In the genomic region with DNA sequence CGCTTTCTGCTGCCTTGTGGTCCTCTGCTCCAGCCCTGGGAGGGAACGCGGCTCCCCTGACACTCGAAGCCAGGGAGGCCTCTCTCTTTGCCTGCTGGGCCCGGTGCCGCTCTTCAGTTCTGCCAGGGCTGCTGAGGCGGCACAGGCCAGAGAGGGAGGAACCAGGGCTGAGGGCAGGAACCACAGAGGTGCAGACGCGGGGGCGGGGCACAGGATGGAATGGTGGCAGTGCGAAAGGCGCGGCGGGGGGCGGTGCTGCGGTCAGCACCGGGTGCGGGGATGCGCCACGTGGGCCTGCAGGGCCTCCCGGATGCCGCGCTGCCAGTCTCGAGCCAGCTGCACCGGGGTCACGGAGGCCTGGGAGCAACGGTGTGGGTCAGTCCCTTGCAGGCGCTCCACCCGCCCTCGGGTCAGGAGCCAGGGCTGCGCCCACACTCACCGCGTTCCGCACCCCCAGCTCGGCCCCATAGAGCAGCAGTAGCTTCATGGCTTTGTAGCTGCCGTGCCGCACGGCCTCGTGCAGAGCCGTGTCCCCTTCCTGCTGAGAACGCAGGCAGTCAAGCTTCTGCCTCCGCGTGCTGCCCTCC, we compare ENCODE assay signal across 8 cellular contexts. TPM values are rescaled to one million over a fixed set of nuclear protein-coding genes. Genes with fewer than 3 reads are reported as not detected.
DNase-seq lines count a peak whose midpoint lies in the region; ATAC-seq and TF ChIP-seq lines count a peak whose summit lies in the region.

No MANE protein-coding gene starts in this region.

- no peak overlapping the region for H3K27ac Mint-ChIP-seq in activated T-helper 17 cell treated with anti-CD3 and anti-CD28 coated beads, Interleukin-2, amount 50 U/mL, for 72 hours
- peak overlapping the region in 1 of 2 donors; percentile 67 for H3K27ac Mint-ChIP-seq in stimulated activated naive CD8-positive, alpha-beta T cell treated with anti-CD3 and anti-CD28 coated beads, Interleukin-15, amount 100 ng/mL, for 72 hours
- no peak overlapping the region for H3K27ac Mint-ChIP-seq in Caco-2 (ENCODE audit: unreplicated experiment)

- peaks cover 28% of the 10 kb centered on the region for H3K36me3 Mint-ChIP-seq in activated T-helper 17 cell treated with anti-CD3 and anti-CD28 coated beads, Interleukin-2, amount 50 U/mL, for 72 hours (ENCODE audit: low read depth)
- peaks cover 78% of the 10 kb centered on the region for H3K36me3 Mint-ChIP-seq in Caco-2 (ENCODE audit: insufficient read depth, unreplicated experiment)

- H3K9me3 Mint-ChIP-seq in activated T-helper 17 cell treated with anti-CD3 and anti-CD28 coated beads, Interleukin-2, amount 50 U/mL, for 72 hours = no peaks in the 10 kb centered on the region
- no peaks in the 10 kb centered on the region for H3K9me3 Mint-ChIP-seq in stimulated activated naive CD8-positive, alpha-beta T cell treated with anti-CD3 and anti-CD28 coated beads, Interleukin-15, amount 100 ng/mL, for 72 hours
- no peaks in the 10 kb centered on the region for H3K9me3 Mint-ChIP-seq in Caco-2 (ENCODE audit: unreplicated experiment)

- TF ChIP-seq CTCF in Caco-2 (IDR thresholded peaks at IDR 0.05; ENCODE audit: insufficient read depth in 1 of 2, low read depth in 1 of 2, low read length in 1 of 2, severe bottlenecking in 1 of 2, unreplicated experiment in 1 of 2) = no peak

- no peaks in the 10 kb centered on the region for H3K9me3 ChIP-seq in Caco-2

- peak; percentile 72 for DNase-seq in NCI-H2196 (lab: John Stamatoyannopoulos, UW; ENCODE audit: unreplicated experiment)
- DNase-seq in mucosa of gallbladder (ENCODE audit: low spot score) = peak; percentile 75
- peak; percentile 62 to 84 for DNase-seq in stimulated activated naive CD8-positive, alpha-beta T cell treated with anti-CD3 and anti-CD28 coated beads, Interleukin-15, amount 100 ng/mL, for 72 hours
- DNase-seq in Caco-2 = no peak
- DNase-seq in NCI-H2171 treated with DMSO at 0.1 percent for 48 hours (lab: John Stamatoyannopoulos, UW) = no peak

- intact Hi-C loops in Caco-2 (cut with micrococcal nuclease; ENCODE audit: unreplicated experiment) = no loop called here

- no peaks in the 10 kb centered on the region for H3K4me1 Mint-ChIP-seq in activated T-helper 17 cell treated with anti-CD3 and anti-CD28 coated beads, Interleukin-2, amount 50 U/mL, for 72 hours
- H3K4me1 Mint-ChIP-seq in stimulated activated naive CD8-positive, alpha-beta T cell treated with anti-CD3 and anti-CD28 coated beads, Interleukin-15, amount 100 ng/mL, for 72 hours = peaks cover 26% of the 10 kb centered on the region
- peaks cover 9% of the 10 kb centered on the region for H3K4me1 Mint-ChIP-seq in Caco-2 (ENCODE audit: low read depth, unreplicated experiment)

- peaks cover 8% of the 10 kb centered on the region; the same call in 1 of the 2 replicates for H3K4me1 ChIP-seq in Caco-2

- BruUV-seq in Caco-2 (replicated peaks; lab: Mats Ljungman, UMichigan) = no TSS peak

- no peaks in the 10 kb centered on the region; the same call in none of the 2 replicates for H3K36me3 ChIP-seq in Caco-2 (ENCODE audit: control insufficient read depth, insufficient read depth, low read length)

- ATAC-seq in GM19438 (IDR thresholded peaks at IDR 0.05; ENCODE audit: low read depth, unreplicated experiment) (peak; percentile 81), HG02884 (IDR thresholded peaks at IDR 0.05; ENCODE audit: unreplicated experiment) (no peak)
- ATAC-seq in activated T-helper 17 cell treated with anti-CD3 and anti-CD28 coated beads, Interleukin-2, amount 50 U/mL, for 72 hours (replicated peaks) = peak; percentile 93
- ATAC-seq in stimulated activated naive CD8-positive, alpha-beta T cell treated with anti-CD3 and anti-CD28 coated beads, Interleukin-15, amount 100 ng/mL, for 72 hours = peak; percentile 95

- POLR2A ChIA-PET in Caco-2 (lab: Charles Lee) = no interaction called here

- H3K27me3 Mint-ChIP-seq in activated T-helper 17 cell treated with anti-CD3 and anti-CD28 coated beads, Interleukin-2, amount 50 U/mL, for 72 hours = no peaks in the 10 kb centered on the region
- H3K27me3 Mint-ChIP-seq in stimulated activated naive CD8-positive, alpha-beta T cell treated with anti-CD3 and anti-CD28 coated beads, Interleukin-15, amount 100 ng/mL, for 72 hours = no peaks in the 10 kb centered on the region
- no peaks in the 10 kb centered on the region for H3K27me3 Mint-ChIP-seq in Caco-2 (ENCODE audit: insufficient read depth, unreplicated experiment)

- H3K4me3 ChIP-seq in Caco-2 (ENCODE audit: low read depth, low read length) = no peak overlapping the region

- CTCF ChIA-PET in Caco-2 (lab: Charles Lee) = interaction anchor here (1.3 kb wide), 1 partner anchor 20 kb away, joined by 4 read pairs; no protein-coding TSS in a partner anchor

- H3K27me3 ChIP-seq in Caco-2 (replicated peaks; ENCODE audit: control insufficient read depth, insufficient read depth, low read length) = no peaks in the 10 kb centered on the region

- H3K4me3 Mint-ChIP-seq in activated T-helper 17 cell treated with anti-CD3 and anti-CD28 coated beads, Interleukin-2, amount 50 U/mL, for 72 hours = peak overlapping the region; percentile 45
- peak overlapping the region; percentile 67 to 84 for H3K4me3 Mint-ChIP-seq in stimulated activated naive CD8-positive, alpha-beta T cell treated with anti-CD3 and anti-CD28 coated beads, Interleukin-15, amount 100 ng/mL, for 72 hours
- H3K4me3 Mint-ChIP-seq in Caco-2 (ENCODE audit: unreplicated experiment) = no peak overlapping the region

RNA-seq across cellular contexts. Expression of a gene that starts 4.4 kb away (rescaled TPM):
- 10 to 100 TPM in 1 of 2 donors, 1 to 10 TPM in 1; 6.8 to 11.7 TPM for total RNA-seq in activated T-helper 17 cell treated with anti-CD3 and anti-CD28 coated beads, Interleukin-2, amount 50 U/mL, for 72 hours
- total RNA-seq in mucosa of gallbladder (6.9 TPM), Caco-2 (2022) (2.5 and 7.4 TPM in 2 replicates)

RNA-seq across cellular contexts. Expression of a gene that starts 18.4 kb away (rescaled TPM):
- total RNA-seq in activated T-helper 17 cell treated with anti-CD3 and anti-CD28 coated beads, Interleukin-2, amount 50 U/mL, for 72 hours = 10 to 100 TPM; 25.2 to 52.3 TPM
- 19.1 TPM for total RNA-seq in mucosa of gallbladder
- total RNA-seq in Caco-2 (2022) = 19.3 and 21.6 TPM in 2 replicates

RNA-seq across cellular contexts. Expression of a gene that starts 23.3 kb away (rescaled TPM):
- 10 to 100 TPM; 17.9 to 22.0 TPM for total RNA-seq in activated T-helper 17 cell treated with anti-CD3 and anti-CD28 coated beads, Interleukin-2, amount 50 U/mL, for 72 hours
- total RNA-seq in mucosa of gallbladder = 65.2 TPM
- 62.5 and 69.1 TPM in 2 replicates for total RNA-seq in Caco-2 (2022)

RNA-seq across cellular contexts. Expression of a gene that starts 30.5 kb away (rescaled TPM):
- 1 to 10 TPM; 8.3 to 9.6 TPM for total RNA-seq in activated T-helper 17 cell treated with anti-CD3 and anti-CD28 coated beads, Interleukin-2, amount 50 U/mL, for 72 hours
- total RNA-seq in mucosa of gallbladder (42.3 TPM), Caco-2 (2022) (29.9 and 31.4 TPM in 2 replicates)

Comparison
In these comparisons a context has a peak if more than half of its experiments do, and no peak if none do; other contexts are left out.
1. DNase-seq: peak in NCI-H2196 (single experiment), mucosa of gallbladder (single experiment) and stimulated activated naive CD8-positive, alpha-beta T cell treated with anti-CD3 and anti-CD28 coated beads, Interleukin-15, amount 100 ng/mL, for 72 hours (2 of 2); none in Caco-2 (0 of 2) and NCI-H2171 treated with DMSO at 0.1 percent for 48 hours (single experiment).